Comparison of ENCODE assay signal across 7 cellular contexts in genomic region chr4:120400441-120400840, GRCh38.
"Had no signal": no experiment of that assay in that cellular context is flagged by ENCODE, and none has a peak within 500 bp of the region (broad histone marks: within the 10 kb centered on the region; RNA-seq: fewer than 3 reads in every experiment).

No MANE protein-coding gene starts in this region.

- H3K4me3 Mint-ChIP-seq: IgD-negative memory B cell had no signal

- H3K27ac ChIP-seq: HL-60 had no signal

- DNase-seq: IMR-90, KBM-7 had no signal

- H3K36me3 Mint-ChIP-seq: IgD-negative memory B cell had no signal

- H3K4me1 Mint-ChIP-seq: IgD-negative memory B cell had no signal

- H3K4me3 ChIP-seq: K562 had no signal

- ATAC-seq: HepG2, K562 had no signal

- FAIRE-seq: HepG2, HTR-8/SVneo, K562 had no signal

- H3K27ac Mint-ChIP-seq: IgD-negative memory B cell had no signal
